ENCODE assay signal across 15 cellular contexts in the genomic region with DNA sequence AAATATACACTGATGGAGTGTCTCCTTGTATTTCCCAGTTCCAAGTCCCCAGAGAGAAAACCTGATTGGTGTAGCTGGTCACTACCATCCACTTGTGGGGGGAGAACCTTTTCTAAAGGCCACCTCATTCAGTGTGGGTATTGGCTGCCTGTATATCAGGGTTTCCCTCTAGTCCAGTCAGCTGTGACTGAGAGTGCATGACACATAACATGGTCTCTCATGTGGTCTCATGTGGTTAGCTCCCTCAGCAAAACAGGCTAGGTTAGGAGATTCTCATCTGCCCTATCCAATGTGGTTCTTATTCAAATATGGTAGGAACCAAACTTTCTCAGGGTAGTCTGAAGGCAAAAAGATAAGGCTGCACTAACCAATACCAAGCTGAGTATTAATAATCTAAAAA.
"Had no signal": no experiment of that assay in that cellular context is flagged by ENCODE, and none has a peak within 500 bp of the region (broad histone marks: within the 10 kb centered on the region; RNA-seq: fewer than 3 reads in every experiment).

No MANE protein-coding gene starts in this region.

- H3K36me3 Mint-ChIP-seq: mesothelial cell of epicardium, natural killer cell had no signal

- H3K4me3 Mint-ChIP-seq: activated naive CD4-positive, alpha-beta T cell treated with anti-CD3 and anti-CD28 coated beads, Interleukin-2, amount 10 ng/mL, durations not matched to agents 7 days and 5 days; activated T-cell treated with anti-CD3 and anti-CD28 coated beads, Interleukin-2, amount 50 U/mL, for 24 hours; mesothelial cell of epicardium; natural killer cell had no signal

- DNase-seq: activated CD4-positive, alpha-beta T cell treated with anti-CD3 and anti-CD28 coated beads, Interleukin-2, amount 50 U/mL, for 4 hours; activated effector memory CD4-positive, alpha-beta T cell treated with anti-CD3 and anti-CD28 coated beads, Interleukin-2, amount 50 U/mL, for 16 hours; activated naive CD4-positive, alpha-beta T cell treated with anti-CD3 and anti-CD28 coated beads, Interleukin-2, amount 10 ng/mL, durations not matched to agents 7 days and 5 days; activated T-cell treated with anti-CD3 and anti-CD28 coated beads, Interleukin-2, amount 50 U/mL, for 24 hours; anterior cingulate cortex; body of pancreas; natural killer cell; spleen; stimulated activated CD4-positive, alpha-beta T cell treated with anti-CD3 and anti-CD28 coated beads, Interleukin-4, amount 100 ng/mL, for 1 hour; stomach had no signal

- H3K27ac Mint-ChIP-seq: activated naive CD4-positive, alpha-beta T cell treated with anti-CD3 and anti-CD28 coated beads, Interleukin-2, amount 10 ng/mL, durations not matched to agents 7 days and 5 days; activated T-cell treated with anti-CD3 and anti-CD28 coated beads, Interleukin-2, amount 50 U/mL, for 24 hours; mesothelial cell of epicardium; natural killer cell; progenitor cell of endocrine pancreas had no signal

- H3K27me3 Mint-ChIP-seq: activated T-cell treated with anti-CD3 and anti-CD28 coated beads, Interleukin-2, amount 50 U/mL, for 24 hours; progenitor cell of endocrine pancreas had no signal

- ATAC-seq: activated CD4-positive, CD25-positive, alpha-beta regulatory T cell treated with anti-CD3 and anti-CD28 coated beads, Interleukin-2, amount 50 U/mL, for 24 hours; body of pancreas; left lung; natural killer cell; SK-N-SH treated with all-trans-retinoic acid at 6 μM for 48 hours had no signal

- H3K9me3 Mint-ChIP-seq: natural killer cell had no signal
